8 cellular contexts compared by ENCODE assay signal in genomic region chr2:171159326-171160118, GRCh38. TPM values are rescaled to one million over a fixed set of nuclear protein-coding genes. Genes with fewer than 3 reads are reported as not detected.
DNase-seq lines count a peak whose midpoint lies in the region; ATAC-seq and TF ChIP-seq lines count a peak whose summit lies in the region.

No MANE protein-coding gene starts in this region.

- H3K4me3 ChIP-seq in choroid plexus epithelial cell (ENCODE audit: low read depth, low read length), result peak overlapping the region; percentile 85

- intact Hi-C loops in left colon (cut with DNase I, micrococcal nuclease), result no loop called here

- peak; percentile 84 for TF ChIP-seq CTCF in choroid plexus epithelial cell (conservative IDR thresholded peaks at IDR 0.05; ENCODE audit: low read depth, low read length)

- DNase-seq in ELR (ENCODE audit: low read depth), result peak; percentile 61
- DNase-seq in HCEC 1CT, result peak; percentile 59
- DNase-seq in NCI-H2171 treated with DMSO at 0.1 percent for 48 hours (lab: John Stamatoyannopoulos, UW), result peak; percentile 73
- peak; percentile 50 to 54 for DNase-seq in activated CD4-positive, alpha-beta T cell treated with anti-CD3 and anti-CD28 coated beads for 4 hours
- DNase-seq in choroid plexus epithelial cell (ENCODE audit: low read depth), result peak; percentile 88
- peak; percentile 56 to 58 for DNase-seq in left colon
- DNase-seq in stimulated activated CD4-positive, alpha-beta T cell treated with anti-CD3 and anti-CD28 coated beads, Interleukin-1b, Interleukin-23, amount 100 ng/mL, for 24 hours (ENCODE audit: low read depth in 4 of 4, low spot score in 1 of 4), result peak; percentile 26 to 34 (median 28)

- ATAC-seq in left colon (peak; percentile 25), GM21367 (IDR thresholded peaks at IDR 0.05; ENCODE audit: unreplicated experiment) (no peak)

RNA-seq across cellular contexts. Expression of gene TLK1, which starts 1.2 kb away (rescaled TPM):
- total RNA-seq in left colon, result 100 to 1,000 TPM in 1 of 2 donors, 10 to 100 TPM in 1; 93.9 to 101 TPM

Comparison
In these comparisons a context has a peak if more than half of its experiments do, and no peak if none do; other contexts are left out.
1. DNase-seq: peak in every context shown above with its lines; median percentile 88 in choroid plexus epithelial cell; 73 in NCI-H2171 treated with DMSO at 0.1 percent for 48 hours; 61 in ELR; 59 in HCEC 1CT; 57 in left colon; 52 in activated CD4-positive, alpha-beta T cell treated with anti-CD3 and anti-CD28 coated beads for 4 hours; 28 in stimulated activated CD4-positive, alpha-beta T cell treated with anti-CD3 and anti-CD28 coated beads, Interleukin-1b, Interleukin-23, amount 100 ng/mL, for 24 hours.